In the genomic region with DNA sequence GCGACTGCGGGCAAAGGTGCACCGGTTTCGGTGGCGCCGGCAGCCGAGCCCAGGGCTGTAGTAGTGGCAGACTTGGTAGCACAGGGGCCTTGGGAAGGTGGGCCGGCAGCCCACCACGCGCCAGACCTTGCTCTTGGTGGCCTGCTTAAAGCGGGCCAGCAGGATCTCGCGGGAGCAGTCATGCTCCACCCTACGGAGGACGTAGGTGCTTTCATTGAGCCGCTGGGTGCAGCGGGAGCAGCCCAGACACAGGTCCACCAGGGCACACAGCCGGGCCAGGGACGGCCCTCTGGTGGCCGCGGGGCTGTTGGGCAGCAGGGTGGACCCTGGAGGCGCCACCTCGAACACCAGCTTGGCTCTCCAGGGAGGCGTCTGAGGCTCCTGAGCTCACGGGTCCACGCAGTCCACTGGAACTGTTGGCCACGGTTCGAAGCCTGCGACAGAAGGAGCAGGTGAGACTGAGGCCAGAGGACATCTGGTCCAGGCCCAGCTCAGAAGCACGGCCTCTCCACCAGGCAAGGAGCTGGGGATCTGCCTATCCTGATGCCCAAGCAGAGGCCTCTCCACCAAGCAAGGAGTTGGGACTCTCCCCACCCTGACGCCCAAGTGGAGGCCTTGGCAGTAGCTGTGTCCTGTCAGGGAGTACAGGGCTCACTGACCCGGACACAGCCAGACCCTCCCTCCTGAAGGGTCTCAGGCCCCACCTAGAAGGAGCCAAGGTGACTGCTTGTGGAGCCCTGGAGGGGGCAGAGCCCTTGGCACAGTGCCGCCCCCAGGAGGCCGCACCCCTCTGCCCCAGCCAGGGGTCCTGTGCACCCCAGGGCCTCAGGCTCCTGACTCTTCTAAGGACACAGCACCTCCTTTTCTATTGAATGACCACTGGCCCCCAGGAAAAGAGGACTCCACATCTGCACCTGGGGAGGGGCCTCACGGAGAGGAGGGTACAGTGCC, we compare ENCODE assay signal across 9 cellular contexts. TPM values are rescaled to one million over a fixed set of nuclear protein-coding genes. Genes with fewer than 3 reads are reported as not detected.
DNase-seq lines count a peak whose midpoint lies in the region; ATAC-seq and TF ChIP-seq lines count a peak whose summit lies in the region.
"Had no signal": no experiment of that assay in that cellular context is flagged by ENCODE, and none has a peak within 500 bp of the region (broad histone marks: within the 10 kb centered on the region; RNA-seq: fewer than 3 reads in every experiment).

No MANE protein-coding gene starts in this region.

- H3K27ac Mint-ChIP-seq in T-helper 17 cell: no peak overlapping the region

- peak overlapping the region; percentile 23 for H3K27ac ChIP-seq in right cardiac atrium (ENCODE audit: low read length)
- no peak overlapping the region for H3K27ac ChIP-seq in smooth muscle cell (ENCODE audit: low read depth)

- H3K4me3 ChIP-seq in H7 (ENCODE audit: insufficient read depth, low read depth, low read length): peak overlapping the region; percentile 64
- peak overlapping the region; percentile 88 for H3K4me3 ChIP-seq in right cardiac atrium (ENCODE audit: low read length)
- peak overlapping the region; percentile 83 for H3K4me3 ChIP-seq in smooth muscle cell

- ATAC-seq in T-helper 17 cell: no peak
- ATAC-seq in right cardiac atrium: peak in 1 of 2 donors; percentile 7
- no peak for ATAC-seq in HG03521 (IDR thresholded peaks at IDR 0.05; ENCODE audit: unreplicated experiment)

- H3K36me3 Mint-ChIP-seq in T-helper 17 cell (ENCODE audit: low read depth): no peaks in the 10 kb centered on the region

- TF ChIP-seq CTCF in smooth muscle cell (IDR thresholded peaks at IDR 0.05; ENCODE audit: borderline replicate concordance, insufficient read depth, poor library complexity, severe bottlenecking): no peak

- no peaks in the 10 kb centered on the region for H3F3A ChIP-seq in smooth muscle cell (ENCODE audit: low read depth)

- H3K79me2 ChIP-seq in smooth muscle cell (ENCODE audit: low read depth): no peaks in the 10 kb centered on the region

- peaks cover 5% of the 10 kb centered on the region for H3K4me1 Mint-ChIP-seq in T-helper 17 cell

- H3K36me3 ChIP-seq in H7 (replicated peaks; ENCODE audit: control insufficient read depth, insufficient read depth, low read length): peaks cover 2% of the 10 kb centered on the region
- H3K36me3 ChIP-seq in smooth muscle cell (ENCODE audit: low read depth): no peaks in the 10 kb centered on the region

- H3K4me3 Mint-ChIP-seq in T-helper 17 cell: peak overlapping the region; percentile 87

- H3K4me2 ChIP-seq in smooth muscle cell: peak overlapping the region; percentile 99

- no peaks in the 10 kb centered on the region for H4K20me1 ChIP-seq in smooth muscle cell (ENCODE audit: low read depth)

- H3K27me3 ChIP-seq in H7 (ENCODE audit: control insufficient read depth, insufficient read depth, low read length) (no peaks in the 10 kb centered on the region), right cardiac atrium (ENCODE audit: control insufficient read depth, insufficient read depth) (no peaks in the 10 kb centered on the region), smooth muscle cell (ENCODE audit: low read depth) (no peaks in the 10 kb centered on the region)

- peaks cover 4% of the 10 kb centered on the region for H3K27me3 Mint-ChIP-seq in T-helper 17 cell

- no peak overlapping the region for H2AFZ ChIP-seq in smooth muscle cell (ENCODE audit: low read depth)

- H3K9me3 ChIP-seq in T-helper 17 cell (ENCODE audit: control insufficient read depth, low read length, poor library complexity, severe bottlenecking) (no peaks in the 10 kb centered on the region), right cardiac atrium (ENCODE audit: control insufficient read depth, low read length) (no peaks in the 10 kb centered on the region), smooth muscle cell (replicated peaks; ENCODE audit: low read depth) (no peaks in the 10 kb centered on the region)

- peaks cover 3% of the 10 kb centered on the region for H3K4me1 ChIP-seq in right cardiac atrium (ENCODE audit: control insufficient read depth, insufficient read depth, low read length)
- H3K4me1 ChIP-seq in smooth muscle cell (ENCODE audit: low read depth): peaks cover 4% of the 10 kb centered on the region

- no peak for DNase-seq in H7
- peak in 1 of 3 donors; percentile 10 for DNase-seq in T-helper 17 cell
- peak in 2 of 3 donors; percentile 21 to 53 for DNase-seq in right cardiac atrium
- DNase-seq in smooth muscle cell (lab: John Stamatoyannopoulos, UW; ENCODE audit: unreplicated experiment): no peak
- no peak for DNase-seq in NCI-H2029 (lab: John Stamatoyannopoulos, UW)
- DNase-seq in GM03348 (ENCODE audit: low spot score): no peak
- DNase-seq in NCI-H69 (lab: John Stamatoyannopoulos, UW): no peak

- H3K9ac ChIP-seq in smooth muscle cell (ENCODE audit: low read depth): peak overlapping the region; percentile 91

- intact Hi-C loops in right cardiac atrium (cut with DNase I): no loop called here

- 86% methylated on average over 35 of the region's 35 CpGs for WGBS in right cardiac atrium
- 91% methylated on average over 35 of the region's 35 CpGs for WGBS in smooth muscle cell (ENCODE audit: low lambda C conversion rate)

RNA-seq across cellular contexts. Expression of gene HELZ2, which starts 1.0 kb away (rescaled TPM):
- total RNA-seq in H7 (2014; rRNA removed; shearing (Covaris generic)): 20.1 and 27.5 TPM in 2 replicates
- total RNA-seq in T-helper 17 cell (10 to 100 TPM; 48.0 to 54.8 TPM), right cardiac atrium (10 to 100 TPM; 15.6 to 29.5 (median 16.2) TPM), smooth muscle cell (9.8 and 13.8 TPM in 2 replicates)
- polyA plus RNA-seq in right cardiac atrium (8.7 TPM), smooth muscle cell (3.0 and 4.3 TPM in 2 replicates)

RNA-seq across cellular contexts. Expression of gene FNDC11, which starts 19.1 kb away (rescaled TPM):
- 6.4 and 8.0 TPM in 2 replicates for total RNA-seq in H7 (2014; rRNA removed; shearing (Covaris generic))
- under 1 TPM; 0.44 to 0.99 TPM for total RNA-seq in T-helper 17 cell
- total RNA-seq in right cardiac atrium: under 1 TPM in 3 of 4 donors, not detected in 1; 0.09 to 0.20 (median 0.17) TPM
- polyA plus RNA-seq in right cardiac atrium: 0.14 TPM
- 0.72 and 2.5 TPM in 2 replicates for total RNA-seq in smooth muscle cell
- 2.2 and 3.6 TPM in 2 replicates for polyA plus RNA-seq in smooth muscle cell

RNA-seq across cellular contexts. Expression of gene SRMS, which starts 25.5 kb away (rescaled TPM):
- total RNA-seq in H7 (2014; rRNA removed; shearing (Covaris generic)): 0.21 and 0.33 TPM in 2 replicates
- not detected for total RNA-seq in T-helper 17 cell
- not detected for total RNA-seq in right cardiac atrium
- polyA plus RNA-seq in right cardiac atrium: not detected
- not detected in 2 replicates for total RNA-seq in smooth muscle cell
- 0.19 TPM in 1 of 2 replicates, not detected in the other for polyA plus RNA-seq in smooth muscle cell
- total RNA-seq: activated CD8-positive, alpha-beta memory T cell treated with anti-CD3 and anti-CD28 coated beads for 36 hours had no signal

RNA-seq across cellular contexts. Expression of gene PTK6, which starts 35.9 kb away (rescaled TPM):
- 0.14 and 0.30 TPM in 2 replicates for total RNA-seq in H7 (2014; rRNA removed; shearing (Covaris generic))
- total RNA-seq in T-helper 17 cell: under 1 TPM; 0.50 to 0.80 TPM
- under 1 TPM in 2 of 4 donors, not detected in 2; 0.09 to 0.15 TPM for total RNA-seq in right cardiac atrium
- polyA plus RNA-seq in right cardiac atrium: 0.14 TPM
- 0.09 TPM in 1 of 2 replicates, not detected in the other for total RNA-seq in smooth muscle cell
- 0.05 and 0.15 TPM in 2 replicates for polyA plus RNA-seq in smooth muscle cell

RNA-seq across cellular contexts. Expression of gene PPDPF, which starts 52.5 kb away (rescaled TPM):
- total RNA-seq in H7 (2014; rRNA removed; shearing (Covaris generic)): 79.7 and 94.2 TPM in 2 replicates
- total RNA-seq in T-helper 17 cell (100 to 1,000 TPM; 149 to 271 TPM), right cardiac atrium (100 to 1,000 TPM; 143 to 244 (median 223) TPM), smooth muscle cell (97.7 and 118 TPM in 2 replicates)
- polyA plus RNA-seq in right cardiac atrium (276 TPM), smooth muscle cell (365 and 418 TPM in 2 replicates)

Comparison
In these comparisons a context has a peak if more than half of its experiments do, and no peak if none do; other contexts are left out.
1. DNase-seq: peak in right cardiac atrium (2 of 3); none in H7 (single experiment), smooth muscle cell (single experiment), NCI-H2029 (single experiment), GM03348 (single experiment) and NCI-H69 (single experiment).
2. Peak in every context shown above with its lines, with median percentiles within 50 percentile points of each other: H3K4me3 ChIP-seq.